Comparison of ENCODE assay signal across 9 cellular contexts in the genomic region with DNA sequence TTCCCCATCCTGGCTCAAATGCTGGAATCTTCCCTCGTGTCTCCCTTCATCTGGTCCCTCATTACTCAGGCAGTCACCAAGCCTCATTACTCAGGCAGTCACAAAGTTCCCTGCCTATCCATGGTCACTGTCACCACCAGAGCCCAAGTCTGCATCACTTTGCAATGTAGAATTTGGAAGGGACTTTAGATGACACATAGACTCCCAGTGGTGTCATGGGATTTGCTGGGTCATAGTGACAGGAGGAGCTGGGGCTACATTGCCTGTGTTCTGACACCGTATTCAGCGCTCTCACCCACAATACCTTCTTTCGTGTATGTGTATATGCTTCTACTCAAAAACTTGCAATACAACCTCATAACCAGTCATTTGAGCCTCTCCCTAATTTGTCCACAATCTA.
DNase-seq lines count a peak whose midpoint lies in the region; ATAC-seq lines count a peak whose summit lies in the region.
"Had no signal": no experiment of that assay in that cellular context is flagged by ENCODE, and none has a peak within 500 bp of the region (broad histone marks: within the 10 kb centered on the region; RNA-seq: fewer than 3 reads in every experiment).

No MANE protein-coding gene starts in this region.

- peaks cover under 1% of the 10 kb centered on the region for H3K36me3 Mint-ChIP-seq in T-helper 2 cell treated with Interferon-gamma antibody and Interleukin-4, amounts not matched to agents 5 μg/mL and 100 μg/mL, for 36 hours (ENCODE audit: low read depth)
- H3K36me3 Mint-ChIP-seq in dendritic cell treated with granulocyte-macrophage colony-stimulating factor and Interleukin-4, amounts not matched to agents 40 ng/mL and 50 ng/mL, for 4 days (ENCODE audit: low read depth), result no peaks in the 10 kb centered on the region
- peaks cover 9% of the 10 kb centered on the region for H3K36me3 Mint-ChIP-seq in stimulated activated effector memory CD8-positive, alpha-beta T cell treated with anti-CD3 and anti-CD28 coated beads, Interleukin-12 subunit alpha, Interleukin-12 subunit beta, amount 100 ng/mL, for 72 hours
- H3K36me3 Mint-ChIP-seq: naive B cell had no signal

- H3K4me1 Mint-ChIP-seq in T-helper 2 cell treated with Interferon-gamma antibody and Interleukin-4, amounts not matched to agents 5 μg/mL and 100 μg/mL, for 36 hours (ENCODE audit: low read depth), result peaks cover 54% of the 10 kb centered on the region
- H3K4me1 Mint-ChIP-seq in dendritic cell treated with granulocyte-macrophage colony-stimulating factor and Interleukin-4, amounts not matched to agents 40 ng/mL and 50 ng/mL, for 4 days (ENCODE audit: low read depth), result peaks cover 74% of the 10 kb centered on the region
- peaks cover 63% of the 10 kb centered on the region for H3K4me1 Mint-ChIP-seq in stimulated activated effector memory CD8-positive, alpha-beta T cell treated with anti-CD3 and anti-CD28 coated beads, Interleukin-12 subunit alpha, Interleukin-12 subunit beta, amount 100 ng/mL, for 72 hours

- intact Hi-C loops in dendritic cell treated with granulocyte-macrophage colony-stimulating factor and Interleukin-4, amounts not matched to agents 40 ng/mL and 50 ng/mL, for 4 days (cut with micrococcal nuclease), result no loop called here

- no peaks in the 10 kb centered on the region for H3K9me3 Mint-ChIP-seq in T-helper 2 cell treated with Interferon-gamma antibody and Interleukin-4, amounts not matched to agents 5 μg/mL and 100 μg/mL, for 36 hours
- no peaks in the 10 kb centered on the region for H3K9me3 Mint-ChIP-seq in dendritic cell treated with granulocyte-macrophage colony-stimulating factor and Interleukin-4, amounts not matched to agents 40 ng/mL and 50 ng/mL, for 4 days
- H3K9me3 Mint-ChIP-seq in stimulated activated effector memory CD8-positive, alpha-beta T cell treated with anti-CD3 and anti-CD28 coated beads, Interleukin-12 subunit alpha, Interleukin-12 subunit beta, amount 100 ng/mL, for 72 hours, result no peaks in the 10 kb centered on the region
- H3K9me3 Mint-ChIP-seq: naive B cell had no signal

- peak overlapping the region; percentile 73 for H3K27ac Mint-ChIP-seq in T-helper 2 cell treated with Interferon-gamma antibody and Interleukin-4, amounts not matched to agents 5 μg/mL and 100 μg/mL, for 36 hours
- H3K27ac Mint-ChIP-seq in dendritic cell treated with granulocyte-macrophage colony-stimulating factor and Interleukin-4, amounts not matched to agents 40 ng/mL and 50 ng/mL, for 4 days, result peak overlapping the region; percentile 2
- H3K27ac Mint-ChIP-seq in stimulated activated effector memory CD8-positive, alpha-beta T cell treated with anti-CD3 and anti-CD28 coated beads, Interleukin-12 subunit alpha, Interleukin-12 subunit beta, amount 100 ng/mL, for 72 hours, result peak overlapping the region; percentile 71

- H3K27me3 Mint-ChIP-seq in T-helper 2 cell treated with Interferon-gamma antibody and Interleukin-4, amounts not matched to agents 5 μg/mL and 100 μg/mL, for 36 hours (ENCODE audit: low read depth), result peaks cover 2% of the 10 kb centered on the region
- H3K27me3 Mint-ChIP-seq in dendritic cell treated with granulocyte-macrophage colony-stimulating factor and Interleukin-4, amounts not matched to agents 40 ng/mL and 50 ng/mL, for 4 days, result peaks cover 9% of the 10 kb centered on the region

- no peak for DNase-seq in T-helper 2 cell treated with Interferon-gamma antibody and Interleukin-4, amounts not matched to agents 5 μg/mL and 100 μg/mL, for 36 hours (ENCODE audit: low spot score)
- DNase-seq in T-helper 2 cell (no peak), superior temporal gyrus (ENCODE audit: extremely low spot score) (no peak)
- DNase-seq in stimulated activated effector memory CD8-positive, alpha-beta T cell treated with anti-CD3 and anti-CD28 coated beads, Interleukin-12 subunit alpha, Interleukin-12 subunit beta, amount 100 ng/mL, for 72 hours (ENCODE audit: low spot score in 2 of 2), result no peak
- DNase-seq in stimulated activated CD4-positive, alpha-beta T cell treated with anti-CD3 and anti-CD28 coated beads, Interleukin-2, amount 100 ng/mL, for 48 hours, result no peak
- DNase-seq: 8988T, naive B cell, NCI-H446 had no signal

- no peak for ATAC-seq in stimulated activated effector memory CD8-positive, alpha-beta T cell treated with anti-CD3 and anti-CD28 coated beads, Interleukin-12 subunit alpha, Interleukin-12 subunit beta, amount 100 ng/mL, for 72 hours

- peak overlapping the region; percentile 22 for H3K4me3 Mint-ChIP-seq in T-helper 2 cell treated with Interferon-gamma antibody and Interleukin-4, amounts not matched to agents 5 μg/mL and 100 μg/mL, for 36 hours
- H3K4me3 Mint-ChIP-seq in dendritic cell treated with granulocyte-macrophage colony-stimulating factor and Interleukin-4, amounts not matched to agents 40 ng/mL and 50 ng/mL, for 4 days, result no peak overlapping the region
- H3K4me3 Mint-ChIP-seq in stimulated activated effector memory CD8-positive, alpha-beta T cell treated with anti-CD3 and anti-CD28 coated beads, Interleukin-12 subunit alpha, Interleukin-12 subunit beta, amount 100 ng/mL, for 72 hours, result no peak overlapping the region

Comparison
In these comparisons a context has a peak if more than half of its experiments do, and no peak if none do; other contexts are left out.
1. H3K27ac Mint-ChIP-seq: peak in every context shown above with its lines; median percentile 73 in T-helper 2 cell treated with Interferon-gamma antibody and Interleukin-4, amounts not matched to agents 5 μg/mL and 100 μg/mL, for 36 hours; 71 in stimulated activated effector memory CD8-positive, alpha-beta T cell treated with anti-CD3 and anti-CD28 coated beads, Interleukin-12 subunit alpha, Interleukin-12 subunit beta, amount 100 ng/mL, for 72 hours; 2 in dendritic cell treated with granulocyte-macrophage colony-stimulating factor and Interleukin-4, amounts not matched to agents 40 ng/mL and 50 ng/mL, for 4 days.